In genomic region chr15:101242160-101242998, GRCh38 we compare ENCODE assay signal across 8 cellular contexts. TPM values are rescaled to one million over a fixed set of nuclear protein-coding genes. Genes with fewer than 3 reads are reported as not detected.
A peak's percentile ranks its signal among the peaks of the same experiment; 100 is the strongest.
DNase-seq lines count a peak whose midpoint lies in the region; ATAC-seq and TF ChIP-seq lines count a peak whose summit lies in the region.

No MANE protein-coding gene starts in this region.

- peak overlapping the region; percentile 39 for H3K27ac Mint-ChIP-seq in chondrocyte (ENCODE audit: unreplicated experiment)

- no peaks in the 10 kb centered on the region for H3K9me3 Mint-ChIP-seq in chondrocyte (ENCODE audit: low read depth)

- peaks cover 64% of the 10 kb centered on the region for H3K4me1 Mint-ChIP-seq in chondrocyte (ENCODE audit: low read depth)

- DNase-seq in A172 (ENCODE audit: low spot score) (peak; percentile 54), T-helper 2 cell (peak in 3 of 5 experiments; percentile 51 to 93 (median 83)), chondrocyte (ENCODE audit: low spot score) (no peak), pons (ENCODE audit: low spot score) (peak; percentile 62), NCI-H146 treated with DMSO at 0.1 percent for 48 hours (lab: John Stamatoyannopoulos, UW; ENCODE audit: unreplicated experiment) (no peak), kidney glomerular epithelial cell (lab: John Stamatoyannopoulos, UW) (no peak)

- no peaks in the 10 kb centered on the region for H3K27me3 Mint-ChIP-seq in chondrocyte (ENCODE audit: low read depth)

- no peaks in the 10 kb centered on the region for H3K36me3 Mint-ChIP-seq in chondrocyte (ENCODE audit: low read depth)

- peak; percentile 79 for ATAC-seq in GM18873 (IDR thresholded peaks at IDR 0.05; ENCODE audit: low FRiP score, unreplicated experiment)
- peak; percentile 61 for ATAC-seq in HG03139 (IDR thresholded peaks at IDR 0.05; ENCODE audit: unreplicated experiment)

- H3K4me3 Mint-ChIP-seq in chondrocyte (ENCODE audit: unreplicated experiment), result no peak overlapping the region

- no peak for TF ChIP-seq CTCF in chondrocyte (IDR thresholded peaks at IDR 0.05)

RNA-seq across cellular contexts. Expression of gene CHSY1, which starts 9.5 kb away (rescaled TPM):
- total RNA-seq in A172 (2014; rRNA removed; shearing (Covaris generic)), result 21.9 and 22.4 TPM in 2 replicates
- 41.2 to 60.9 TPM (median 58.5 TPM) in 3 replicates for total RNA-seq in chondrocyte

RNA-seq across cellular contexts. Expression of gene SELENOS, which starts 34.9 kb away (rescaled TPM):
- 61.8 and 83.1 TPM in 2 replicates for total RNA-seq in A172 (2014; rRNA removed; shearing (Covaris generic))
- total RNA-seq in chondrocyte, result 68.0 to 87.8 TPM (median 84.8 TPM) in 3 replicates

RNA-seq across cellular contexts. Expression of gene SNRPA1, which starts 52.7 kb away (rescaled TPM):
- 51.2 and 62.6 TPM in 2 replicates for total RNA-seq in A172 (2014; rRNA removed; shearing (Covaris generic))
- total RNA-seq in chondrocyte, result 35.5 to 68.0 TPM (median 35.7 TPM) in 3 replicates

Comparison
In these comparisons a context has a peak if more than half of its experiments do, and no peak if none do; other contexts are left out.
1. DNase-seq: peak in A172 (single experiment), T-helper 2 cell (3 of 5) and pons (single experiment); none in chondrocyte (single experiment), NCI-H146 treated with DMSO at 0.1 percent for 48 hours (single experiment) and kidney glomerular epithelial cell (single experiment).